Comparison of ENCODE assay signal across 15 cellular contexts in genomic region chr1:93565496-93566221, GRCh38.
DNase-seq lines count a peak whose midpoint lies in the region; ATAC-seq, FAIRE-seq and TF ChIP-seq lines count a peak whose summit lies in the region.
"Had no signal": no experiment of that assay in that cellular context is flagged by ENCODE, and none has a peak within 500 bp of the region (broad histone marks: within the 10 kb centered on the region; RNA-seq: fewer than 3 reads in every experiment).

No MANE protein-coding gene starts in this region.

- in situ Hi-C loops in K562 (cut with MboI): no loop called here

- POLR2A ChIA-PET in K562 (lab: Yijun Ruan, JAX): interaction anchor here (0.6 to 2.2 kb wide), 2 partner anchors 10 to 65 kb away, joined by 3 to 6 read pairs; no protein-coding TSS in a partner anchor

- TF ChIP-seq POLR2A in K562 (conservative IDR thresholded peaks at IDR 0.05): no peak

- H3K4me2 ChIP-seq in K562 (ENCODE audit: insufficient read depth, low read length): peak overlapping the region; percentile 84
- H3K4me2 ChIP-seq in smooth muscle cell: no peak overlapping the region

- WGBS in K562 (ENCODE audit: insufficient coverage, low coverage, missing lambda C conversion rate): 62% methylated on average over 4 of the region's 4 CpGs
- WGBS in smooth muscle cell (ENCODE audit: low lambda C conversion rate): 73% methylated on average over 4 of the region's 4 CpGs

- no peaks in the 10 kb centered on the region for H3K9me3 ChIP-seq in K562 (replicated peaks; ENCODE audit: control insufficient read depth, insufficient read depth, low read depth, low read length)
- H3K9me3 ChIP-seq in smooth muscle cell (replicated peaks; ENCODE audit: low read depth): no peaks in the 10 kb centered on the region
- H3K9me3 ChIP-seq in effector memory CD4-positive, alpha-beta T cell (ENCODE audit: control insufficient read depth, low read length): no peaks in the 10 kb centered on the region
- H3K9me3 ChIP-seq: prostate gland had no signal

- TF ChIP-seq CTCF in K562 (IDR thresholded peaks at IDR 0.05 in 2 of 3, conservative IDR thresholded peaks at IDR 0.05 in 1 of 3; ENCODE audit: insufficient read depth in 2 of 3, low read depth in 1 of 3, low read length in 3 of 3) (no peak), smooth muscle cell (IDR thresholded peaks at IDR 0.05; ENCODE audit: borderline replicate concordance, insufficient read depth, poor library complexity, severe bottlenecking) (no peak)

- intact Hi-C loops in K562 (cut with micrococcal nuclease) (loop anchor here (10.0 kb wide), 1 partner anchor 61 kb away; no protein-coding TSS in a partner anchor), left cardiac atrium (cut with DNase I) (no loop called here)

- H3K9ac ChIP-seq in K562 (ENCODE audit: insufficient read depth in 1 of 2, low read depth in 2 of 2, low read length in 2 of 2) (peak overlapping the region; percentile 60 to 76; a peak in 2 of 4 replicates), smooth muscle cell (ENCODE audit: low read depth) (no peak overlapping the region)

- H3K4me3 ChIP-seq in K562: peak overlapping the region; percentile 25; the same call in 1 of the 2 replicates
- H3K4me3 ChIP-seq in smooth muscle cell: no peak overlapping the region
- no peak overlapping the region for H3K4me3 ChIP-seq in effector memory CD4-positive, alpha-beta T cell (ENCODE audit: insufficient read depth, low read depth, low read length, poor library complexity, severe bottlenecking)
- H3K4me3 ChIP-seq: prostate gland had no signal

- H2AFZ ChIP-seq in K562 (ENCODE audit: low read depth, low read length) (peak overlapping the region; percentile 42), smooth muscle cell (ENCODE audit: low read depth) (no peak overlapping the region)

- CTCF ChIA-PET in K562 (lab: Yijun Ruan, JAX; ENCODE audit: low intra/inter-chr PET ratio): no interaction called here

- H3K36me3 ChIP-seq in K562 (ENCODE audit: control insufficient read depth, insufficient read depth, low read length) (no peaks in the 10 kb centered on the region; the same call in 2 of the 3 replicates), smooth muscle cell (ENCODE audit: low read depth) (no peaks in the 10 kb centered on the region)
- H3K36me3 ChIP-seq in effector memory CD4-positive, alpha-beta T cell (ENCODE audit: control insufficient read depth, insufficient read depth, low read length): no peaks in the 10 kb centered on the region
- H3K36me3 ChIP-seq: prostate gland had no signal

- no peak overlapping the region for H3K27ac ChIP-seq in K562 (ENCODE audit: extremely low read depth, low read depth, low read length)
- H3K27ac ChIP-seq in smooth muscle cell (ENCODE audit: low read depth): peak overlapping the region; percentile 90
- no peak overlapping the region for H3K27ac ChIP-seq in effector memory CD4-positive, alpha-beta T cell (ENCODE audit: insufficient read depth, low read length, poor library complexity, severe bottlenecking)
- H3K27ac ChIP-seq: prostate gland had no signal

- BruUV-seq in K562 (replicated peaks; lab: Mats Ljungman, UMichigan): no TSS peak

- H3F3A ChIP-seq in smooth muscle cell (ENCODE audit: low read depth): peaks cover 25% of the 10 kb centered on the region

- TF ChIP-seq RAD21 in K562 (CRISPR knock-in tag; conservative IDR thresholded peaks at IDR 0.05 in 1 of 2, IDR thresholded peaks at IDR 0.05 in 1 of 2): no peak

- H3K27me3 ChIP-seq in K562 (ENCODE audit: control insufficient read depth in 2 of 2, insufficient read depth in 2 of 2, low read length in 2 of 2): no peaks in the 10 kb centered on the region
- H3K27me3 ChIP-seq in smooth muscle cell (ENCODE audit: low read depth): no peaks in the 10 kb centered on the region
- H3K27me3 ChIP-seq in effector memory CD4-positive, alpha-beta T cell (replicated peaks; ENCODE audit: control insufficient read depth, insufficient read depth, low read length, poor library complexity, severe bottlenecking): no peaks in the 10 kb centered on the region

- no peak for FAIRE-seq in K562 (lab: Jason Lieb, UNC)

- peak; percentile 38 for DNase-seq in GM04503 (ENCODE audit: low read depth)
- DNase-seq in K562 (ENCODE audit: extremely low read depth in 1 of 4, low spot score in 3 of 4): no peak
- DNase-seq in left cardiac atrium: no peak
- DNase-seq in smooth muscle cell (lab: John Stamatoyannopoulos, UW; ENCODE audit: unreplicated experiment): no peak
- DNase-seq in NCI-H446 (lab: John Stamatoyannopoulos, UW): no peak
- no peak for DNase-seq in effector CD4-positive, alpha-beta T cell
- DNase-seq in effector memory CD4-positive, alpha-beta T cell: no peak
- DNase-seq: activated CD4-positive, alpha-beta T cell treated with anti-CD3 and anti-CD28 coated beads, Interleukin-2, amount 50 U/mL, for 4 hours; CD4-positive, CD25-positive, alpha-beta regulatory T cell; NCI-H146; NCI-H748 treated with DMSO at 0.1 percent for 48 hours; SHP77; stimulated activated CD4-positive, alpha-beta T cell treated with anti-CD3 and anti-CD28 coated beads, Interleukin-1b, Interleukin-23, amount 100 ng/mL, for 48 hours had no signal

- H4K20me1 ChIP-seq in K562 (replicated peaks; ENCODE audit: control insufficient read depth, insufficient read depth, low read length) (no peaks in the 10 kb centered on the region), smooth muscle cell (ENCODE audit: low read depth) (peaks cover 42% of the 10 kb centered on the region)

- H3K79me2 ChIP-seq in K562 (ENCODE audit: control insufficient read depth, insufficient read depth, low read length) (peaks cover 6% of the 10 kb centered on the region; the same call in 2 of the 3 replicates), smooth muscle cell (ENCODE audit: low read depth) (no peaks in the 10 kb centered on the region)

- H3K4me1 ChIP-seq in K562 (replicated peaks in 1 of 2; ENCODE audit: control insufficient read depth in 2 of 2, insufficient read depth in 2 of 2, low read length in 2 of 2) (peaks cover 11 to 17% of the 10 kb centered on the region in 2 experiments), smooth muscle cell (ENCODE audit: low read depth) (no peaks in the 10 kb centered on the region)
- no peaks in the 10 kb centered on the region for H3K4me1 ChIP-seq in effector memory CD4-positive, alpha-beta T cell (ENCODE audit: control insufficient read depth, insufficient read depth, low read length, poor library complexity, severe bottlenecking)
- H3K4me1 ChIP-seq: prostate gland had no signal

- H3K9me1 ChIP-seq in K562 (ENCODE audit: control insufficient read depth, insufficient read depth, low read length): no peaks in the 10 kb centered on the region

- TF ChIP-seq EP300 in K562 (IDR thresholded peaks at IDR 0.05; ENCODE audit: low read length): no peak

- ATAC-seq in K562 (no peak), left cardiac atrium (peak; percentile 46 to 48), GM21737 (IDR thresholded peaks at IDR 0.05; ENCODE audit: unreplicated experiment) (no peak)

TF ChIP-seq in K562, 482 proteins besides CTCF, POLR2A, EP300 and RAD21 (continues in another document):
- TF ChIP-seq MED1 (CRISPR knock-in tag; IDR thresholded peaks at IDR 0.05; ENCODE audit: borderline replicate concordance) (no peak), ZNF184 (CRISPR knock-in tag; IDR thresholded peaks at IDR 0.05) (no peak), SIN3B (IDR thresholded peaks at IDR 0.05; ENCODE audit: low read depth) (no peak), RERE (CRISPR knock-in tag; IDR thresholded peaks at IDR 0.05; ENCODE audit: borderline replicate concordance) (no peak), HMGN3 (IDR thresholded peaks at IDR 0.05; ENCODE audit: borderline replicate concordance, extremely low read depth, insufficient read length, low read depth, low read length) (no peak)

Comparison
In these comparisons a context has a peak if more than half of its experiments do, and no peak if none do; other contexts are left out.
1. ATAC-seq: peak in left cardiac atrium (2 of 2); none in K562 (single experiment) and GM21737 (single experiment).